In the genomic region with DNA sequence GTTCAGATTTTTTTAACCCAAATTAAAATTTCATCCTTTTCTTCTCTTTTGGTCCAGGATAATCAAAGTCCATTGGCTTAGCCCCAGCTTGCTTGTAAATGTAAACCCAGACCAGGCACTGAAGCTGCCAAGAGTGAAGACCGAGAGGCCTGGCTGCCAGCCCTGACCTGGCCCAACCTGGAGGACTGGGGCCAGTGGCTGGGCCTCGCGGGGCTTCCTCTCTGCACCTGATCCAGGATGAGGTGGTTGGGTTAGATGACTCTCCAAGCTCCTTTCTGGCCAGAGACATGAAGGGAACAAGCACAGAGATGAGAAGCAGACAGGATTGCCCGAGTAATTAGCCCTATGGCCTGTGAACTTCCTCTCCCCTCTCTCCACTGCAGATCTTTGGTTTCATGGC, we compare ENCODE assay signal across 15 cellular contexts. TPM values are rescaled to one million over a fixed set of nuclear protein-coding genes. Genes with fewer than 3 reads are reported as not detected.
A peak's percentile ranks its signal among the peaks of the same experiment; 100 is the strongest.
DNase-seq lines count a peak whose midpoint lies in the region; ATAC-seq and TF ChIP-seq lines count a peak whose summit lies in the region.
"Had no signal": no experiment of that assay in that cellular context is flagged by ENCODE, and none has a peak within 500 bp of the region (broad histone marks: within the 10 kb centered on the region; RNA-seq: fewer than 3 reads in every experiment).

No MANE protein-coding gene starts in this region.

- no peak overlapping the region for H3K4me3 Mint-ChIP-seq in activated naive CD4-positive, alpha-beta T cell treated with anti-CD3 and anti-CD28 coated beads, Interleukin-2, amount 50 U/mL, for 24 hours
- H3K4me3 Mint-ChIP-seq in IgD-negative memory B cell = no peak overlapping the region

- no peak for DNase-seq in activated naive CD4-positive, alpha-beta T cell (lab: John Stamatoyannopoulos, UW)
- DNase-seq in left lobe of liver (ENCODE audit: low spot score) = peak; percentile 81
- peak; percentile 22 for DNase-seq in stomach
- no peak for DNase-seq in NCI-H524 treated with DMSO at 0.1 percent for 48 hours (lab: John Stamatoyannopoulos, UW)
- DNase-seq: BE2C, Karpas-422, NCI-H187 treated with DMSO at 0.1 percent for 48 hours, NCI-H446 treated with DMSO at 0.1 percent for 48 hours, NCI-H774, Right ventricle myocardium superior had no signal

- no peaks in the 10 kb centered on the region for H3K27me3 Mint-ChIP-seq in activated naive CD4-positive, alpha-beta T cell treated with anti-CD3 and anti-CD28 coated beads, Interleukin-2, amount 50 U/mL, for 24 hours
- H3K27me3 Mint-ChIP-seq in IgD-negative memory B cell = no peaks in the 10 kb centered on the region

- H3K27ac Mint-ChIP-seq in activated naive CD4-positive, alpha-beta T cell treated with anti-CD3 and anti-CD28 coated beads, Interleukin-2, amount 50 U/mL, for 24 hours = peak overlapping the region; percentile 35
- peak overlapping the region; percentile 23 to 71 (median 35) for H3K27ac Mint-ChIP-seq in IgD-negative memory B cell

- peaks cover 0 to 18% (median 8%) of the 10 kb centered on the region in 4 donors for H3K4me1 ChIP-seq in stomach
- H3K4me1 ChIP-seq: BE2C had no signal

- H3K36me3 ChIP-seq in stomach = peaks cover 0 to 64% (median 18%) of the 10 kb centered on the region in 4 donors
- H3K36me3 ChIP-seq: BE2C, Peyer's patch had no signal

- H3K4me3 ChIP-seq in stomach = no peak overlapping the region
- H3K4me3 ChIP-seq: Peyer's patch had no signal

- TF ChIP-seq CTCF in stomach (IDR thresholded peaks at IDR 0.05) = no peak

- TF ChIP-seq POLR2A in stomach (IDR thresholded peaks at IDR 0.05) = no peak

- WGBS in stomach, 5 donors = 58 to 70% (median 65%) methylated on average over 4 of the region's 4 CpGs

- peaks cover 31% of the 10 kb centered on the region for H3K36me3 Mint-ChIP-seq in activated naive CD4-positive, alpha-beta T cell treated with anti-CD3 and anti-CD28 coated beads, Interleukin-2, amount 50 U/mL, for 24 hours
- H3K36me3 Mint-ChIP-seq in IgD-negative memory B cell = peaks cover 4% of the 10 kb centered on the region

- intact Hi-C loops in stomach (cut with DNase I; ENCODE audit: low total_unique reads) = no loop called here

- peaks cover 71% of the 10 kb centered on the region for H3K4me1 Mint-ChIP-seq in activated naive CD4-positive, alpha-beta T cell treated with anti-CD3 and anti-CD28 coated beads, Interleukin-2, amount 50 U/mL, for 24 hours
- peaks cover 38 to 44% (median 43%) of the 10 kb centered on the region in 3 donors for H3K4me1 Mint-ChIP-seq in IgD-negative memory B cell

- no peak overlapping the region for H3K27ac ChIP-seq in stomach

- H3K27me3 ChIP-seq in stomach = no peaks in the 10 kb centered on the region
- H3K27me3 ChIP-seq: BE2C, Peyer's patch had no signal

- no peaks in the 10 kb centered on the region for H3K9me3 ChIP-seq in stomach
- H3K9me3 ChIP-seq: BE2C, Peyer's patch had no signal

- TF ChIP-seq EP300 in stomach (IDR thresholded peaks at IDR 0.05) = no peak

- no peaks in the 10 kb centered on the region for H3K9me3 Mint-ChIP-seq in activated naive CD4-positive, alpha-beta T cell treated with anti-CD3 and anti-CD28 coated beads, Interleukin-2, amount 50 U/mL, for 24 hours
- peaks cover 0 to 2% (median 0%) of the 10 kb centered on the region in 3 donors for H3K9me3 Mint-ChIP-seq in IgD-negative memory B cell

- ATAC-seq in left lobe of liver = peak; percentile 91
- no peak for ATAC-seq in GM19397 (IDR thresholded peaks at IDR 0.05; ENCODE audit: unreplicated experiment)
- ATAC-seq in HG02759 (IDR thresholded peaks at IDR 0.05; ENCODE audit: unreplicated experiment) = no peak

RNA-seq across cellular contexts. Expression of a gene that starts 50.6 kb away (rescaled TPM):
- polyA plus RNA-seq in IgD-negative memory B cell (125 TPM), stomach (10 to 100 TPM; 12.5 to 17.1 (median 13.2) TPM)
- total RNA-seq in left lobe of liver (46.5 TPM), stomach (100 to 1,000 TPM in 1 of 5 donors, 10 to 100 TPM in 3, 1 to 10 TPM in 1; 5.8 to 133 (median 21.4) TPM)

Comparison
In these comparisons a context has a peak if more than half of its experiments do, and no peak if none do; other contexts are left out.
1. DNase-seq: peak in left lobe of liver (single experiment) and stomach (single experiment); none in activated naive CD4-positive, alpha-beta T cell (0 of 4) and NCI-H524 treated with DMSO at 0.1 percent for 48 hours (single experiment).